16 cellular contexts compared by ENCODE assay signal in genomic region chr15:25182736-25183445, GRCh38.
A peak's percentile ranks its signal among the peaks of the same experiment; 100 is the strongest.
DNase-seq lines count a peak whose midpoint lies in the region; ATAC-seq and TF ChIP-seq lines count a peak whose summit lies in the region.
"Had no signal": no experiment of that assay in that cellular context is flagged by ENCODE, and none has a peak within 500 bp of the region (broad histone marks: within the 10 kb centered on the region; RNA-seq: fewer than 3 reads in every experiment).

No MANE protein-coding gene starts in this region.

- H3K79me2 ChIP-seq in neural progenitor cell (ENCODE audit: low read depth) = no peaks in the 10 kb centered on the region

- H3K27ac ChIP-seq in left ventricle myocardium inferior (replicated peaks) (no peak overlapping the region), neural progenitor cell (no peak overlapping the region), colonic mucosa (no peak overlapping the region)

- H3K4me2 ChIP-seq in neural progenitor cell = no peak overlapping the region

- H3K27me3 Mint-ChIP-seq in natural killer cell treated with Interleukin-12 subunit alpha and Interleukin-12 subunit beta and Interleukin-15 and Interleukin-18, amount 100 ng/mL, for 72 hours = no peaks in the 10 kb centered on the region
- no peaks in the 10 kb centered on the region for H3K27me3 Mint-ChIP-seq in natural killer cell (ENCODE audit: low read depth in 2 of 2)
- H3K27me3 Mint-ChIP-seq in neural progenitor cell (ENCODE audit: insufficient read depth, low read depth) = peaks cover 7% of the 10 kb centered on the region

- ATAC-seq in natural killer cell treated with Interleukin-12 subunit alpha and Interleukin-12 subunit beta and Interleukin-15 and Interleukin-18, amount 100 ng/mL, for 72 hours = no peak
- ATAC-seq in natural killer cell (no peak), GM18498 (IDR thresholded peaks at IDR 0.05; ENCODE audit: unreplicated experiment) (no peak), GM21367 (IDR thresholded peaks at IDR 0.05; ENCODE audit: unreplicated experiment) (no peak)
- ATAC-seq: HCT116; stimulated activated naive CD8-positive, alpha-beta T cell treated with anti-CD3 and anti-CD28 coated beads, Interleukin-15, Interleukin-2, amounts not matched to agents 100 U/mL and 50 U/mL, for 24 hours had no signal

- H3K9me3 Mint-ChIP-seq in natural killer cell treated with Interleukin-12 subunit alpha and Interleukin-12 subunit beta and Interleukin-15 and Interleukin-18, amount 100 ng/mL, for 72 hours = no peaks in the 10 kb centered on the region
- no peaks in the 10 kb centered on the region for H3K9me3 Mint-ChIP-seq in natural killer cell
- peaks cover 59% of the 10 kb centered on the region for H3K9me3 Mint-ChIP-seq in neural progenitor cell

- H3K9ac ChIP-seq in neural progenitor cell (no peak overlapping the region), colonic mucosa (ENCODE audit: low read depth in 2 of 2, low read length in 2 of 2) (no peak overlapping the region)

- no peak overlapping the region for H3K27ac Mint-ChIP-seq in natural killer cell treated with Interleukin-12 subunit alpha and Interleukin-12 subunit beta and Interleukin-15 and Interleukin-18, amount 100 ng/mL, for 72 hours
- H3K27ac Mint-ChIP-seq in natural killer cell (no peak overlapping the region), neural progenitor cell (no peak overlapping the region)

- H3K4me3 ChIP-seq in left ventricle myocardium inferior (no peak overlapping the region), neural progenitor cell (no peak overlapping the region), colonic mucosa (no peak overlapping the region)

- H3K4me3 Mint-ChIP-seq in natural killer cell treated with Interleukin-12 subunit alpha and Interleukin-12 subunit beta and Interleukin-15 and Interleukin-18, amount 100 ng/mL, for 72 hours = no peak overlapping the region
- H3K4me3 Mint-ChIP-seq in natural killer cell (no peak overlapping the region), neural progenitor cell (no peak overlapping the region)

- no peaks in the 10 kb centered on the region for H4K20me1 ChIP-seq in neural progenitor cell (ENCODE audit: low read depth)

- intact Hi-C loops in natural killer cell (cut with micrococcal nuclease) = no loop called here
- intact Hi-C loops in left ventricle myocardium inferior (cut with micrococcal nuclease) = no loop called here
- intact Hi-C loops in colonic mucosa (cut with DNase I) = no loop called here

- no peaks in the 10 kb centered on the region for H3F3A ChIP-seq in neural progenitor cell (ENCODE audit: low read depth)

- no peaks in the 10 kb centered on the region for H3K36me3 Mint-ChIP-seq in natural killer cell treated with Interleukin-12 subunit alpha and Interleukin-12 subunit beta and Interleukin-15 and Interleukin-18, amount 100 ng/mL, for 72 hours
- H3K36me3 Mint-ChIP-seq in natural killer cell (no peaks in the 10 kb centered on the region), neural progenitor cell (peaks cover 2% of the 10 kb centered on the region)

- peak; percentile 29 for DNase-seq in natural killer cell treated with Interleukin-12 subunit alpha and Interleukin-12 subunit beta and Interleukin-15 and Interleukin-18, amount 100 ng/mL, for 72 hours (ENCODE audit: low spot score)
- DNase-seq in natural killer cell = no peak
- peak; percentile 13 for DNase-seq in left ventricle myocardium inferior
- no peak for DNase-seq in neural progenitor cell (ENCODE audit: low spot score)
- no peak for DNase-seq in colonic mucosa
- DNase-seq in NCI-H187 (lab: John Stamatoyannopoulos, UW) = no peak
- DNase-seq: EL; foreskin melanocyte; MM.1S; NCI-H774; occipital lobe; stimulated activated CD4-positive, alpha-beta T cell treated with anti-CD3 and anti-CD28 coated beads, Interleukin-12 subunit alpha, Interleukin-12 subunit beta, amount 100 ng/mL, for 4 hours; stimulated activated naive CD8-positive, alpha-beta T cell treated with anti-CD3 and anti-CD28 coated beads, Interleukin-15, Interleukin-2, amounts not matched to agents 100 U/mL and 50 U/mL, for 24 hours had no signal

- H3K36me3 ChIP-seq in left ventricle myocardium inferior = no peaks in the 10 kb centered on the region
- no peaks in the 10 kb centered on the region for H3K36me3 ChIP-seq in neural progenitor cell
- no peaks in the 10 kb centered on the region for H3K36me3 ChIP-seq in colonic mucosa

- no peak for TF ChIP-seq CTCF in natural killer cell (IDR thresholded peaks at IDR 0.05)
- no peak for TF ChIP-seq CTCF in left ventricle myocardium inferior (IDR thresholded peaks at IDR 0.05; ENCODE audit: borderline replicate concordance)
- TF ChIP-seq CTCF in neural progenitor cell (IDR thresholded peaks at IDR 0.05) = peak; percentile 6
- no peak for TF ChIP-seq CTCF in colonic mucosa (IDR thresholded peaks at IDR 0.05)

- H3K27me3 ChIP-seq in left ventricle myocardium inferior (ENCODE audit: low read depth) (no peaks in the 10 kb centered on the region), neural progenitor cell (no peaks in the 10 kb centered on the region), colonic mucosa (no peaks in the 10 kb centered on the region)

- no peaks in the 10 kb centered on the region for H3K4me1 ChIP-seq in left ventricle myocardium inferior
- no peaks in the 10 kb centered on the region for H3K4me1 ChIP-seq in neural progenitor cell
- no peaks in the 10 kb centered on the region for H3K4me1 ChIP-seq in colonic mucosa

- H3K9me3 ChIP-seq in left ventricle myocardium inferior (replicated peaks) = peaks cover 53% of the 10 kb centered on the region
- H3K9me3 ChIP-seq in neural progenitor cell (ENCODE audit: low read depth) = no peaks in the 10 kb centered on the region
- no peaks in the 10 kb centered on the region for H3K9me3 ChIP-seq in colonic mucosa

- no peak overlapping the region for H2AFZ ChIP-seq in neural progenitor cell (replicated peaks)

- H3K4me1 Mint-ChIP-seq in natural killer cell treated with Interleukin-12 subunit alpha and Interleukin-12 subunit beta and Interleukin-15 and Interleukin-18, amount 100 ng/mL, for 72 hours (ENCODE audit: low read depth in 2 of 2) = no peaks in the 10 kb centered on the region
- no peaks in the 10 kb centered on the region for H3K4me1 Mint-ChIP-seq in natural killer cell
- no peaks in the 10 kb centered on the region for H3K4me1 Mint-ChIP-seq in neural progenitor cell

Comparison
In these comparisons a context has a peak if more than half of its experiments do, and no peak if none do; other contexts are left out.
1. DNase-seq: peak in natural killer cell treated with Interleukin-12 subunit alpha and Interleukin-12 subunit beta and Interleukin-15 and Interleukin-18, amount 100 ng/mL, for 72 hours (single experiment) and left ventricle myocardium inferior (single experiment); none in natural killer cell (single experiment), neural progenitor cell (single experiment), colonic mucosa (single experiment) and NCI-H187 (0 of 2).